36 cellular contexts compared by ENCODE assay signal in genomic region chr19:9321338-9321737, GRCh38. TPM values are rescaled to one million over a fixed set of nuclear protein-coding genes. Genes with fewer than 3 reads are reported as not detected.
A peak's percentile ranks its signal among the peaks of the same experiment; 100 is the strongest.
DNase-seq lines count a peak whose midpoint lies in the region; ATAC-seq, FAIRE-seq and TF ChIP-seq lines count a peak whose summit lies in the region.
"Had no signal": no experiment of that assay in that cellular context is flagged by ENCODE, and none has a peak within 500 bp of the region (broad histone marks: within the 10 kb centered on the region; RNA-seq: fewer than 3 reads in every experiment).

No MANE protein-coding gene starts in this region.

- H3K9me3 ChIP-seq in HepG2 (ENCODE audit: low read length) (peaks cover 15% of the 10 kb centered on the region; the same call in 1 of the 2 replicates), right lobe of liver (peaks cover 0 to 9% (median 0%) of the 10 kb centered on the region in 4 donors), BE2C (peaks cover 6% of the 10 kb centered on the region), kidney (ENCODE audit: control insufficient read depth in 1 of 2, low read length in 2 of 2) (peaks cover 0 to 14% of the 10 kb centered on the region in 2 donors)

- H3K27ac ChIP-seq in HepG2 (ENCODE audit: extremely low read length, insufficient read depth, low read length) (no peak overlapping the region), right lobe of liver (no peak overlapping the region), kidney (ENCODE audit: low read depth in 2 of 2, low read length in 2 of 2) (no peak overlapping the region)
- H3K27ac ChIP-seq: 22Rv1; A549; BLaER1; BLaER1 treated with 17β-estradiol and CSF1 and Interleukin-3, amounts not matched to agents 10 nM and 100 nM; C4-2B had no signal

- no peak overlapping the region for H3K4me2 ChIP-seq in HepG2 (ENCODE audit: low read depth, low read length)
- H3K4me2 ChIP-seq: A549; BLaER1; BLaER1 treated with 17β-estradiol and CSF1 and Interleukin-3, amounts not matched to agents 10 nM and 100 nM had no signal

- H3K4me3 ChIP-seq in HepG2 (replicated peaks in 1 of 3; ENCODE audit: insufficient read depth in 1 of 3, low read depth in 2 of 3, low read length in 3 of 3) = no peak overlapping the region
- H3K4me3 ChIP-seq in right lobe of liver = no peak overlapping the region
- no peak overlapping the region for H3K4me3 ChIP-seq in BE2C (ENCODE audit: low read depth, low read length)
- H3K4me3 ChIP-seq in kidney (ENCODE audit: low read length in 2 of 2) = no peak overlapping the region
- H3K4me3 ChIP-seq: A549; BLaER1; BLaER1 treated with 17β-estradiol and CSF1 and Interleukin-3, amounts not matched to agents 10 nM and 100 nM had no signal

- in situ Hi-C loops in HepG2 (cut with HindIII; ENCODE audit: extremely low pct_ligation_motif_present, low pct_unique_long_range_greater_than_20kb) = no loop called here

- no peaks in the 10 kb centered on the region for H4K20me1 ChIP-seq in HepG2 (ENCODE audit: insufficient read depth, low read length)
- H4K20me1 ChIP-seq: BLaER1; BLaER1 treated with 17β-estradiol and CSF1 and Interleukin-3, amounts not matched to agents 10 nM and 100 nM had no signal

- H2AFZ ChIP-seq in HepG2 (ENCODE audit: low read length) = no peak overlapping the region

- H3K9ac ChIP-seq in HepG2 (ENCODE audit: insufficient read depth, low read depth, low read length) (no peak overlapping the region), kidney (ENCODE audit: low read length in 2 of 2) (no peak overlapping the region)
- H3K9ac ChIP-seq: BLaER1; BLaER1 treated with 17β-estradiol and CSF1 and Interleukin-3, amounts not matched to agents 10 nM and 100 nM had no signal

- H3K9me3 Mint-ChIP-seq in activated CD4-positive, alpha-beta T cell treated with anti-CD3 and anti-CD28 coated beads, Interleukin-2, amount 10 ng/mL, durations not matched to agents 24 days and 14 days = peaks cover 21% of the 10 kb centered on the region

- 0 out of 2 replicates have a peak, but pooled peaks cover 10% of the 10 kb centered on the region for H3K4me1 ChIP-seq in HepG2 (ENCODE audit: insufficient read depth, low read length)
- H3K4me1 ChIP-seq in right lobe of liver = no peaks in the 10 kb centered on the region
- no peaks in the 10 kb centered on the region; the same call in 1 of the 2 replicates for H3K4me1 ChIP-seq in BE2C
- no peaks in the 10 kb centered on the region for H3K4me1 ChIP-seq in kidney (ENCODE audit: control insufficient read depth in 1 of 2, insufficient read depth in 1 of 2, low read depth in 1 of 2, low read length in 2 of 2)
- H3K4me1 ChIP-seq: A549 had no signal

- peaks cover 21% of the 10 kb centered on the region for H3K36me3 Mint-ChIP-seq in activated CD4-positive, alpha-beta T cell treated with anti-CD3 and anti-CD28 coated beads, Interleukin-2, amount 10 ng/mL, durations not matched to agents 24 days and 14 days (ENCODE audit: low read depth)

- H3K4me1 Mint-ChIP-seq in activated CD4-positive, alpha-beta T cell treated with anti-CD3 and anti-CD28 coated beads, Interleukin-2, amount 10 ng/mL, durations not matched to agents 24 days and 14 days = peaks cover 9% of the 10 kb centered on the region

- TF ChIP-seq CTCF in HepG2 (CRISPR knock-in tag; IDR thresholded peaks at IDR 0.05) (no peak), right lobe of liver (IDR thresholded peaks at IDR 0.05) (no peak), BE2C (IDR thresholded peaks at IDR 0.05; ENCODE audit: low read depth, low read length) (no peak), kidney (IDR thresholded peaks at IDR 0.05; ENCODE audit: borderline replicate concordance, extremely low read depth, insufficient read depth) (no peak)

- no TSS peak for BruUV-seq in HepG2 (replicated peaks; lab: Mats Ljungman, UMichigan)

- H3K27me3 ChIP-seq in HepG2 (ENCODE audit: control insufficient read depth in 1 of 2, insufficient read depth in 2 of 2, low read length in 2 of 2) = no peaks in the 10 kb centered on the region
- H3K27me3 ChIP-seq in right lobe of liver = no peaks in the 10 kb centered on the region
- no peaks in the 10 kb centered on the region for H3K27me3 ChIP-seq in BE2C
- H3K27me3 ChIP-seq: BLaER1; BLaER1 treated with 17β-estradiol and CSF1 and Interleukin-3, amounts not matched to agents 10 nM and 100 nM had no signal

- intact Hi-C loops in activated CD4-positive, alpha-beta T cell treated with anti-CD3 and anti-CD28 coated beads, Interleukin-2, amount 10 ng/mL, durations not matched to agents 24 days and 14 days (cut with micrococcal nuclease) = loop anchor here (5.0 kb wide), 1 partner anchor 261 kb away; the partner anchor contains the start of gene ZNF121
- intact Hi-C loops in HepG2 (cut with micrococcal nuclease; ENCODE audit: unreplicated experiment) = no loop called here
- intact Hi-C loops in right lobe of liver (cut with DNase I) = no loop called here
- intact Hi-C loops in kidney (cut with DNase I) = no loop called here

- H3K79me2 ChIP-seq in HepG2 (ENCODE audit: insufficient read depth, low read length) = no peaks in the 10 kb centered on the region

- POLR2A ChIA-PET in HepG2 (lab: Yijun Ruan, JAX) = no interaction called here

- TF ChIP-seq RAD21 in HepG2 (CRISPR knock-in tag; IDR thresholded peaks at IDR 0.05) = no peak

- FAIRE-seq in HepG2 (lab: Jason Lieb, UNC) (no peak), kidney (lab: Jason Lieb, UNC) (no peak)
- FAIRE-seq: A204.1, A549, D721Med had no signal

- TF ChIP-seq EP300 in HepG2 (IDR thresholded peaks at IDR 0.05; ENCODE audit: low read depth in 2 of 2, low read length in 2 of 2) = no peak
- TF ChIP-seq EP300 in HepG2 (CRISPR knock-in tag; IDR thresholded peaks at IDR 0.05; ENCODE audit: borderline replicate concordance) = no peak

- H3K27me3 Mint-ChIP-seq in activated CD4-positive, alpha-beta T cell treated with anti-CD3 and anti-CD28 coated beads, Interleukin-2, amount 10 ng/mL, durations not matched to agents 24 days and 14 days = no peaks in the 10 kb centered on the region
- H3K27me3 Mint-ChIP-seq: B cell; CD4-positive, alpha-beta T cell had no signal

- WGBS in HepG2 (ENCODE audit: low lambda C conversion rate) = 84% methylated on average over 4 of the region's 23 CpGs
- WGBS in right lobe of liver (ENCODE audit: insufficient coverage, low coverage, low lambda C conversion rate, missing lambda C conversion rate) = 80% methylated on average over 1 of the region's 23 CpGs

- TF ChIP-seq POLR2A in HepG2 (IDR thresholded peaks at IDR 0.05; ENCODE audit: insufficient read depth in 1 of 2, low read depth in 2 of 2, low read length in 2 of 2) (no peak), right lobe of liver (IDR thresholded peaks at IDR 0.05) (no peak)

- CTCF ChIA-PET in HepG2 (lab: Yijun Ruan, JAX; ENCODE audit: low intra/inter-chr PET ratio, low total read pairs) = no interaction called here

- no peak overlapping the region for H3K4me3 Mint-ChIP-seq in activated CD4-positive, alpha-beta T cell treated with anti-CD3 and anti-CD28 coated beads, Interleukin-2, amount 10 ng/mL, durations not matched to agents 24 days and 14 days
- H3K4me3 Mint-ChIP-seq: B cell; CD14-positive monocyte; CD4-positive, alpha-beta memory T cell; CD4-positive, alpha-beta T cell; CD4-positive, CD25-positive, alpha-beta regulatory T cell; CD8-positive, alpha-beta T cell had no signal

- ATAC-seq in HepG2 (no peak), right lobe of liver (no peak), HG03565 (IDR thresholded peaks at IDR 0.05; ENCODE audit: unreplicated experiment) (no peak)
- ATAC-seq: A549; CD8-positive, alpha-beta T cell had no signal

- no peak overlapping the region for H3K27ac Mint-ChIP-seq in activated CD4-positive, alpha-beta T cell treated with anti-CD3 and anti-CD28 coated beads, Interleukin-2, amount 10 ng/mL, durations not matched to agents 24 days and 14 days
- H3K27ac Mint-ChIP-seq: B cell; CD14-positive monocyte; CD4-positive, alpha-beta memory T cell; CD4-positive, alpha-beta T cell; CD4-positive, CD25-positive, alpha-beta regulatory T cell; CD8-positive, alpha-beta memory T cell; CD8-positive, alpha-beta T cell had no signal

- H3K36me3 ChIP-seq in HepG2 (replicated peaks in 1 of 2; ENCODE audit: control insufficient read depth in 1 of 2, insufficient read depth in 2 of 2, low read length in 2 of 2) = no peaks in the 10 kb centered on the region
- no peaks in the 10 kb centered on the region for H3K36me3 ChIP-seq in right lobe of liver
- 0 out of 2 replicates have a peak, but pooled peaks cover 2% of the 10 kb centered on the region for H3K36me3 ChIP-seq in BE2C
- no peaks in the 10 kb centered on the region for H3K36me3 ChIP-seq in kidney (ENCODE audit: control insufficient read depth in 1 of 2, insufficient read depth in 2 of 2, low read length in 2 of 2)

- peak; percentile 50 for DNase-seq in activated CD4-positive, alpha-beta T cell treated with anti-CD3 and anti-CD28 coated beads, Interleukin-2, amount 10 ng/mL, durations not matched to agents 24 days and 14 days
- DNase-seq in activated CD4-positive, alpha-beta T cell treated with anti-CD3 and anti-CD28 coated beads, Interleukin-2, amount 50 U/mL, for 48 hours = no peak
- DNase-seq in HepG2 (ENCODE audit: low spot score) (no peak), right lobe of liver (no peak), BE2C (peak; percentile 4), kidney (peak; percentile 70), NCI-H446 treated with DMSO at 0.1 percent for 48 hours (lab: John Stamatoyannopoulos, UW) (no peak)
- DNase-seq: 8988T; ACHN; AML-193; C1 segment of cervical spinal cord; Caco-2; Calu3; CD4-positive, alpha-beta memory T cell; CD4-positive, alpha-beta T cell; CD4-positive, CD25-positive, alpha-beta regulatory T cell; CD8-positive, alpha-beta memory T cell; CD8-positive, alpha-beta T cell; COR-L47; DMS 273 treated with DMSO at 0.1 percent for 48 hours; DMS153; DMS53; DMS79; DMS79 treated with DMSO at 0.1 percent for 48 hours; DND-41; EL had no signal

RNA-seq across cellular contexts. Expression of gene ZNF559, which starts 2.6 kb away (rescaled TPM):
- total RNA-seq in activated CD4-positive, alpha-beta T cell treated with anti-CD3 and anti-CD28 coated beads, Interleukin-2, amount 10 ng/mL, durations not matched to agents 24 days and 14 days = 8.2 and 9.5 TPM in 2 replicates
- total RNA-seq in HepG2 (2016; rRNA removed; fragmentation: Illumina TruSeq; extraction: Trizol) (9.5 and 9.8 TPM in 2 replicates), right lobe of liver (1 to 10 TPM; 1.7 to 7.8 (median 4.0) TPM), kidney (28.5 TPM)
- total RNA-seq in HepG2 (2016; cell fraction: cytosol; rRNA removed; fragmentation: Illumina TruSeq; extraction: Trizol; ENCODE audit: low read depth) = 1.5 and 2.4 TPM in 2 replicates
- 7.4 and 9.5 TPM in 2 replicates for total RNA-seq in HepG2 (2016; cell fraction: insoluble cytoplasmic fraction; rRNA removed; fragmentation: Illumina TruSeq; extraction: Trizol)
- 4.5 and 4.8 TPM in 2 replicates for total RNA-seq in HepG2 (2016; cell fraction: membrane; rRNA removed; fragmentation: Illumina TruSeq; extraction: Trizol)
- 10.3 and 10.7 TPM in 2 replicates for total RNA-seq in HepG2 (2016; cell fraction: nucleus; rRNA removed; fragmentation: Illumina TruSeq; extraction: Trizol)
- polyA plus RNA-seq in HepG2 (2011; rRNA removed) (5.6 and 6.3 TPM in 2 replicates), kidney (ENCODE audit: insufficient read depth, low read depth, low replicate concordance) (19.5 TPM)
- polyA plus RNA-seq in HepG2 (2011; cell fraction: cytosol; rRNA removed) = 1.3 and 3.3 TPM in 2 replicates
- 4.5 and 6.0 TPM in 2 replicates for polyA plus RNA-seq in HepG2 (2011; cell fraction: nucleus; rRNA removed)
- polyA plus RNA-seq in HepG2 (2012) = 4.8 and 7.6 TPM in 2 replicates
- polyA plus RNA-seq in HepG2 (2016; cell fraction: cytosol; fragmentation: Illumina TruSeq; extraction: Trizol; ENCODE audit: low read depth) = 0.52 and 0.62 TPM in 2 replicates
- 6.3 and 7.5 TPM in 2 replicates for polyA plus RNA-seq in HepG2 (2016; cell fraction: insoluble cytoplasmic fraction; fragmentation: Illumina TruSeq; extraction: Trizol; ENCODE audit: low read depth)
- polyA plus RNA-seq in HepG2 (2016; cell fraction: membrane; fragmentation: Illumina TruSeq; extraction: Trizol; ENCODE audit: low read depth) = 1.2 and 1.3 TPM in 2 replicates
- 12.5 and 13.4 TPM in 2 replicates for polyA plus RNA-seq in HepG2 (2016; cell fraction: nucleus; fragmentation: Illumina TruSeq; extraction: Trizol; ENCODE audit: insufficient read depth, low read depth)
- 3.1 and 4.3 TPM in 2 replicates for polyA minus RNA-seq in HepG2 (2011; rRNA and poly(A)+ RNA removed; ENCODE audit: low replicate concordance)
- 2.5 and 5.9 TPM in 2 replicates for polyA minus RNA-seq in HepG2 (2011; cell fraction: cytosol; rRNA and poly(A)+ RNA removed)
- polyA minus RNA-seq in HepG2 (2011; cell fraction: nucleus; rRNA and poly(A)+ RNA removed) = 8.9 and 15.2 TPM in 2 replicates
- polyA plus RNA-seq in BE2C (2012; ENCODE audit: insufficient read depth, insufficient read length, low read depth) = 16.7 TPM

RNA-seq across cellular contexts. Expression of gene ZNF699, which starts 11.7 kb away (rescaled TPM):
- total RNA-seq in activated CD4-positive, alpha-beta T cell treated with anti-CD3 and anti-CD28 coated beads, Interleukin-2, amount 10 ng/mL, durations not matched to agents 24 days and 14 days = 4.4 and 4.5 TPM in 2 replicates
- total RNA-seq in HepG2 (2016; rRNA removed; fragmentation: Illumina TruSeq; extraction: Trizol) (2.2 and 2.7 TPM in 2 replicates), right lobe of liver (1 to 10 TPM in 5 of 6 experiments, under 1 TPM in 1; 0.48 to 7.8 (median 2.3) TPM), kidney (11.4 TPM)
- total RNA-seq in HepG2 (2016; cell fraction: cytosol; rRNA removed; fragmentation: Illumina TruSeq; extraction: Trizol; ENCODE audit: low read depth) = not detected in 2 replicates
- total RNA-seq in HepG2 (2016; cell fraction: insoluble cytoplasmic fraction; rRNA removed; fragmentation: Illumina TruSeq; extraction: Trizol) = 1.9 and 2.6 TPM in 2 replicates
- 0.76 and 1.1 TPM in 2 replicates for total RNA-seq in HepG2 (2016; cell fraction: membrane; rRNA removed; fragmentation: Illumina TruSeq; extraction: Trizol)
- total RNA-seq in HepG2 (2016; cell fraction: nucleus; rRNA removed; fragmentation: Illumina TruSeq; extraction: Trizol) = 1.8 and 3.3 TPM in 2 replicates
- polyA plus RNA-seq in HepG2 (2011; rRNA removed) (0.33 and 0.77 TPM in 2 replicates), kidney (ENCODE audit: insufficient read depth, low read depth, low replicate concordance) (0.69 TPM)
- 0.43 and 0.46 TPM in 2 replicates for polyA plus RNA-seq in HepG2 (2011; cell fraction: cytosol; rRNA removed)
- polyA plus RNA-seq in HepG2 (2011; cell fraction: nucleus; rRNA removed) = 1.8 and 2.4 TPM in 2 replicates
- 0.75 and 0.87 TPM in 2 replicates for polyA plus RNA-seq in HepG2 (2012)
- 0.25 TPM in 1 of 2 replicates, not detected in the other for polyA plus RNA-seq in HepG2 (2016; cell fraction: cytosol; fragmentation: Illumina TruSeq; extraction: Trizol; ENCODE audit: low read depth)
- polyA plus RNA-seq in HepG2 (2016; cell fraction: insoluble cytoplasmic fraction; fragmentation: Illumina TruSeq; extraction: Trizol; ENCODE audit: low read depth) = 0.49 and 0.87 TPM in 2 replicates
- polyA plus RNA-seq in HepG2 (2016; cell fraction: membrane; fragmentation: Illumina TruSeq; extraction: Trizol; ENCODE audit: low read depth) = 0.06 and 0.07 TPM in 2 replicates
- 1.4 and 1.5 TPM in 2 replicates for polyA plus RNA-seq in HepG2 (2016; cell fraction: nucleus; fragmentation: Illumina TruSeq; extraction: Trizol; ENCODE audit: insufficient read depth, low read depth)
- 0.96 and 1.1 TPM in 2 replicates for polyA minus RNA-seq in HepG2 (2011; rRNA and poly(A)+ RNA removed; ENCODE audit: low replicate concordance)
- 1.6 and 2.8 TPM in 2 replicates for polyA minus RNA-seq in HepG2 (2011; cell fraction: cytosol; rRNA and poly(A)+ RNA removed)
- polyA minus RNA-seq in HepG2 (2011; cell fraction: nucleus; rRNA and poly(A)+ RNA removed) = 4.4 and 4.5 TPM in 2 replicates
- polyA plus RNA-seq in BE2C (2012; ENCODE audit: insufficient read depth, insufficient read length, low read depth) = 1.3 TPM

RNA-seq across cellular contexts. Expression of gene ZNF177, which starts 41.5 kb away (rescaled TPM):
- 0.09 TPM in 1 of 2 replicates, not detected in the other for total RNA-seq in activated CD4-positive, alpha-beta T cell treated with anti-CD3 and anti-CD28 coated beads, Interleukin-2, amount 10 ng/mL, durations not matched to agents 24 days and 14 days
- total RNA-seq in HepG2 (2016; rRNA removed; fragmentation: Illumina TruSeq; extraction: Trizol) = 0.71 and 0.84 TPM in 2 replicates
- total RNA-seq in HepG2 (2016; cell fraction: cytosol; rRNA removed; fragmentation: Illumina TruSeq; extraction: Trizol; ENCODE audit: low read depth) = 0.26 and 0.61 TPM in 2 replicates
- total RNA-seq in HepG2 (2016; cell fraction: insoluble cytoplasmic fraction; rRNA removed; fragmentation: Illumina TruSeq; extraction: Trizol) = 0.48 and 1.0 TPM in 2 replicates
- 0.52 and 0.71 TPM in 2 replicates for total RNA-seq in HepG2 (2016; cell fraction: membrane; rRNA removed; fragmentation: Illumina TruSeq; extraction: Trizol)
- total RNA-seq in HepG2 (2016; cell fraction: nucleus; rRNA removed; fragmentation: Illumina TruSeq; extraction: Trizol) = 1.0 and 1.1 TPM in 2 replicates
- polyA plus RNA-seq in HepG2 (2011; rRNA removed) = 0.62 and 0.90 TPM in 2 replicates
- polyA plus RNA-seq in HepG2 (2011; cell fraction: cytosol; rRNA removed) = 0.19 and 0.40 TPM in 2 replicates
- 1.0 and 1.9 TPM in 2 replicates for polyA plus RNA-seq in HepG2 (2011; cell fraction: nucleus; rRNA removed)
- 0.75 and 1.3 TPM in 2 replicates for polyA plus RNA-seq in HepG2 (2012)
- polyA plus RNA-seq in HepG2 (2016; cell fraction: cytosol; fragmentation: Illumina TruSeq; extraction: Trizol; ENCODE audit: low read depth) = 0.15 TPM in 1 of 2 replicates, not detected in the other
- polyA plus RNA-seq in HepG2 (2016; cell fraction: insoluble cytoplasmic fraction; fragmentation: Illumina TruSeq; extraction: Trizol; ENCODE audit: low read depth) = 0.62 and 1.3 TPM in 2 replicates
- polyA plus RNA-seq in HepG2 (2016; cell fraction: membrane; fragmentation: Illumina TruSeq; extraction: Trizol; ENCODE audit: low read depth) = 0.33 and 0.36 TPM in 2 replicates
- polyA plus RNA-seq in HepG2 (2016; cell fraction: nucleus; fragmentation: Illumina TruSeq; extraction: Trizol; ENCODE audit: insufficient read depth, low read depth) = 2.0 and 3.1 TPM in 2 replicates
- polyA minus RNA-seq in HepG2 (2011; rRNA and poly(A)+ RNA removed; ENCODE audit: low replicate concordance) = 0.06 and 0.30 TPM in 2 replicates
- polyA minus RNA-seq in HepG2 (2011; cell fraction: cytosol; rRNA and poly(A)+ RNA removed) = not detected in 2 replicates
- polyA minus RNA-seq in HepG2 (2011; cell fraction: nucleus; rRNA and poly(A)+ RNA removed) = 1.8 and 2.1 TPM in 2 replicates
- under 1 TPM in 5 of 6 experiments, not detected in 1; 0.18 to 0.66 (median 0.61) TPM for total RNA-seq in right lobe of liver
- polyA plus RNA-seq in BE2C (2012; ENCODE audit: insufficient read depth, insufficient read length, low read depth) = 8.5 TPM
- total RNA-seq in kidney = 1.8 TPM
- polyA plus RNA-seq in kidney (ENCODE audit: insufficient read depth, low read depth, low replicate concordance) = 5.7 TPM

Comparison
In these comparisons a context has a peak if more than half of its experiments do, and no peak if none do; other contexts are left out.
1. DNase-seq: peak in activated CD4-positive, alpha-beta T cell treated with anti-CD3 and anti-CD28 coated beads, Interleukin-2, amount 10 ng/mL, durations not matched to agents 24 days and 14 days (single experiment), BE2C (single experiment) and kidney (single experiment); none in activated CD4-positive, alpha-beta T cell treated with anti-CD3 and anti-CD28 coated beads, Interleukin-2, amount 50 U/mL, for 48 hours (0 of 2), HepG2 (single experiment), right lobe of liver (0 of 3) and NCI-H446 treated with DMSO at 0.1 percent for 48 hours (single experiment).